17 cellular contexts compared by ENCODE assay signal in genomic region chr4:106671711-106672110, GRCh38.
A peak's percentile ranks its signal among the peaks of the same experiment; 100 is the strongest.
DNase-seq lines count a peak whose midpoint lies in the region; ATAC-seq and TF ChIP-seq lines count a peak whose summit lies in the region.
"Had no signal": no experiment of that assay in that cellular context is flagged by ENCODE, and none has a peak within 500 bp of the region (broad histone marks: within the 10 kb centered on the region; RNA-seq: fewer than 3 reads in every experiment).

No MANE protein-coding gene starts in this region.

- 14% methylated on average over 1 of the region's 1 CpG for WGBS in mammary epithelial cell (ENCODE audit: low coverage, missing lambda C conversion rate)
- WGBS in mesenchymal stem cell = 25% methylated on average over 1 of the region's 1 CpG

- H3K27ac ChIP-seq in PC-3 (ENCODE audit: low read length) (no peak overlapping the region), mammary epithelial cell (ENCODE audit: insufficient read depth, low read depth, low read length) (no peak overlapping the region), mesenchymal stem cell (ENCODE audit: low read length, poor library complexity, severe bottlenecking) (no peak overlapping the region), vagina (no peak overlapping the region)
- H3K27ac ChIP-seq: PC-9, SJSA1 had no signal

- H3K9me2 ChIP-seq in PC-3 (replicated peaks; ENCODE audit: low read length) = no peaks in the 10 kb centered on the region

- CTCF ChIA-PET in PC-3 (lab: Charles Lee) (no interaction called here), mammary epithelial cell (lab: Charles Lee; ENCODE audit: low non-redundant PET) (no interaction called here)

- ATAC-seq in PC-3 (no peak), Right ventricle myocardium inferior (no peak), GM19395 (IDR thresholded peaks at IDR 0.05; ENCODE audit: unreplicated experiment) (no peak)
- ATAC-seq: GM12878 had no signal

- intact Hi-C loops in PC-3 (cut with micrococcal nuclease) = no loop called here
- intact Hi-C loops in mammary epithelial cell (cut with micrococcal nuclease) = no loop called here
- intact Hi-C loops in Right ventricle myocardium inferior (cut with DNase I) = no loop called here
- intact Hi-C loops in vagina (cut with DNase I) = no loop called here

- no peak overlapping the region for H3K4ac ChIP-seq in mesenchymal stem cell (ENCODE audit: low read depth in 1 of 2, low read length in 2 of 2)

- H4K20me1 ChIP-seq in PC-3 (ENCODE audit: low read length) (no peaks in the 10 kb centered on the region), mammary epithelial cell (ENCODE audit: insufficient read depth, low read length) (no peaks in the 10 kb centered on the region)

- no peaks in the 10 kb centered on the region for H3K79me1 ChIP-seq in mesenchymal stem cell (replicated peaks; ENCODE audit: low read length, poor library complexity, severe bottlenecking)

- BruUV-seq in PC-3 (replicated peaks; lab: Mats Ljungman, UMichigan) (no TSS peak), mammary epithelial cell (replicated peaks; lab: Mats Ljungman, UMichigan) (no TSS peak)

- H2BK120ac ChIP-seq in mesenchymal stem cell (ENCODE audit: low read depth, low read length) = no peak overlapping the region

- dilution Hi-C loops in mammary epithelial cell (cut with HindIII; ENCODE audit: low sequenced_read_pairs) = no loop called here

- no peak overlapping the region for H4K91ac ChIP-seq in mesenchymal stem cell (ENCODE audit: low read length)

- no peak overlapping the region for H3K14ac ChIP-seq in mesenchymal stem cell (ENCODE audit: low read length in 2 of 2)

- H2AFZ ChIP-seq in PC-3 (ENCODE audit: low read length) (no peak overlapping the region), mammary epithelial cell (ENCODE audit: low read depth, low read length) (no peak overlapping the region), mesenchymal stem cell (ENCODE audit: low read depth, low read length) (no peak overlapping the region)
- H2AFZ ChIP-seq: PC-9 had no signal

- H3K4me1 ChIP-seq in PC-3 (ENCODE audit: insufficient read depth, low read length) (no peaks in the 10 kb centered on the region), mammary epithelial cell (ENCODE audit: insufficient read depth, low read length) (peaks cover 10% of the 10 kb centered on the region), mesenchymal stem cell (ENCODE audit: control insufficient read depth, insufficient read depth, low read depth, low read length) (no peaks in the 10 kb centered on the region), vagina (no peaks in the 10 kb centered on the region)
- H3K4me1 ChIP-seq: Caco-2, SJSA1 had no signal

- no peaks in the 10 kb centered on the region for H3F3A ChIP-seq in PC-3 (ENCODE audit: low read length, unreplicated experiment)

- no peak overlapping the region for H3K18ac ChIP-seq in mesenchymal stem cell (ENCODE audit: low read depth in 1 of 2, low read length in 2 of 2)

- H3K4me3 ChIP-seq in PC-3 (ENCODE audit: low read length) (no peak overlapping the region), mammary epithelial cell (replicated peaks in 1 of 3; ENCODE audit: insufficient read depth in 1 of 3, low read depth in 2 of 3, low read length in 3 of 3) (no peak overlapping the region), mesenchymal stem cell (ENCODE audit: insufficient read depth in 1 of 2, low read depth in 1 of 2, low read length in 2 of 2) (no peak overlapping the region), vagina (no peak overlapping the region)
- H3K4me3 ChIP-seq: GM12878, PC-9, SJSA1 had no signal

- H3K79me2 ChIP-seq in PC-3 (ENCODE audit: low read length) (no peaks in the 10 kb centered on the region), mammary epithelial cell (ENCODE audit: insufficient read depth, low read length) (no peaks in the 10 kb centered on the region)

- no peak overlapping the region for H2AK5ac ChIP-seq in mesenchymal stem cell (ENCODE audit: low read length, severe bottlenecking)

- H3K36me3 ChIP-seq in PC-3 (ENCODE audit: low read depth, low read length) (no peaks in the 10 kb centered on the region), mammary epithelial cell (ENCODE audit: insufficient read depth, low read length) (no peaks in the 10 kb centered on the region), mesenchymal stem cell (ENCODE audit: control insufficient read depth in 1 of 2, insufficient read depth in 2 of 2, low read depth in 1 of 2, low read length in 2 of 2) (no peaks in the 10 kb centered on the region), vagina (no peaks in the 10 kb centered on the region)
- H3K36me3 ChIP-seq: SJSA1 had no signal

- H2BK12ac ChIP-seq in mesenchymal stem cell (ENCODE audit: low read length in 2 of 2) = no peak overlapping the region

- H3K9me3 ChIP-seq in PC-3 (ENCODE audit: low read length) = no peaks in the 10 kb centered on the region
- H3K9me3 ChIP-seq in mammary epithelial cell (replicated peaks; ENCODE audit: insufficient read depth, low read length) = peaks cover 2% of the 10 kb centered on the region
- H3K9me3 ChIP-seq in mesenchymal stem cell (ENCODE audit: control insufficient read depth, low read length) = peaks cover 13% of the 10 kb centered on the region
- H3K9me3 ChIP-seq in vagina = no peaks in the 10 kb centered on the region
- H3K9me3 ChIP-seq: SJSA1 had no signal

- no peak overlapping the region for H2BK5ac ChIP-seq in mesenchymal stem cell (ENCODE audit: low read depth, low read length, poor library complexity, severe bottlenecking)

- POLR2A ChIA-PET in PC-3 (lab: Charles Lee; ENCODE audit: unreplicated experiment) = no interaction called here

- in situ Hi-C loops in mammary epithelial cell (cut with MboI; ENCODE audit: low sequenced_read_pairs in 2 of 2) = no loop called here

- no peak for TF ChIP-seq CTCF in PC-3 (conservative IDR thresholded peaks at IDR 0.05; ENCODE audit: low read depth, low read length)
- no peak for TF ChIP-seq CTCF in mammary epithelial cell (conservative IDR thresholded peaks at IDR 0.05 in 1 of 2, IDR thresholded peaks at IDR 0.05 in 1 of 2; ENCODE audit: extremely low read depth in 1 of 2, insufficient read depth in 1 of 2, low read depth in 1 of 2, low read length in 2 of 2)
- no peak for TF ChIP-seq CTCF in vagina (IDR thresholded peaks at IDR 0.05)

- H3K4me2 ChIP-seq in PC-3 (ENCODE audit: low read length) = no peak overlapping the region
- no peak overlapping the region for H3K4me2 ChIP-seq in mammary epithelial cell (ENCODE audit: insufficient read depth, low read depth, low read length)
- H3K4me2 ChIP-seq in mesenchymal stem cell (ENCODE audit: low read length, poor library complexity, severe bottlenecking) = no peak overlapping the region
- H3K4me2 ChIP-seq: PC-9 had no signal

- no peak overlapping the region for H2BK15ac ChIP-seq in mesenchymal stem cell (ENCODE audit: low read depth, poor library complexity, severe bottlenecking)

- no peak overlapping the region for H3K23ac ChIP-seq in mesenchymal stem cell (ENCODE audit: low read length in 2 of 2)

- H3K27me3 ChIP-seq in PC-3 (ENCODE audit: low read length) (no peaks in the 10 kb centered on the region), mammary epithelial cell (ENCODE audit: insufficient read depth, low read length) (no peaks in the 10 kb centered on the region), mesenchymal stem cell (ENCODE audit: control insufficient read depth in 1 of 2, insufficient read depth in 1 of 2, low read length in 2 of 2) (no peaks in the 10 kb centered on the region), vagina (no peaks in the 10 kb centered on the region)
- H3K27me3 ChIP-seq: SJSA1 had no signal

- H3K9ac ChIP-seq in PC-3 (ENCODE audit: low read length) = no peak overlapping the region
- H3K9ac ChIP-seq in mammary epithelial cell (ENCODE audit: insufficient read depth, low read length) = no peak overlapping the region
- no peak overlapping the region for H3K9ac ChIP-seq in mesenchymal stem cell (ENCODE audit: low read length)

- no peak for TF ChIP-seq POLR2A in vagina (IDR thresholded peaks at IDR 0.05)

- DNase-seq in EL (peak; percentile 64), PC-3 (peak; percentile 17), mammary epithelial cell (peak; percentile 10), mesenchymal stem cell (peak; percentile 18), activated T-cell treated with anti-CD3 and anti-CD28 coated beads for 4 hours (no peak), Right ventricle myocardium inferior (ENCODE audit: missing footprints) (no peak), vagina (ENCODE audit: extremely low spot score in 2 of 2) (no peak)
- DNase-seq: Caco-2, KG1, NCI-H1048, NCI-H1436 treated with DMSO at 0.1 percent for 48 hours, NCI-H2081, NCI-H748 treated with DMSO at 0.1 percent for 48 hours, PC-9 had no signal

- H4K8ac ChIP-seq in mesenchymal stem cell (ENCODE audit: low read length) = no peak overlapping the region

Comparison
In these comparisons a context has a peak if more than half of its experiments do, and no peak if none do; other contexts are left out.
1. DNase-seq: peak in EL (single experiment), PC-3 (single experiment), mammary epithelial cell (single experiment) and mesenchymal stem cell (single experiment); none in activated T-cell treated with anti-CD3 and anti-CD28 coated beads for 4 hours (single experiment), Right ventricle myocardium inferior (single experiment) and vagina (0 of 2).